In genomic region chr4:108001540-108001939, GRCh38 we compare ENCODE assay signal across 13 cellular contexts.
"Had no signal": no experiment of that assay in that cellular context is flagged by ENCODE, and none has a peak within 500 bp of the region (broad histone marks: within the 10 kb centered on the region; RNA-seq: fewer than 3 reads in every experiment).

No MANE protein-coding gene starts in this region.

- H3K9me3 ChIP-seq: mucosa of descending colon, ovary had no signal

- H3K9me3 Mint-ChIP-seq: activated naive CD4-positive, alpha-beta T cell treated with anti-CD3 and anti-CD28 coated beads, Interleukin-2, amount 10 ng/mL, durations not matched to agents 7 days and 5 days; stimulated activated effector memory CD8-positive, alpha-beta T cell treated with anti-CD3 and anti-CD28 coated beads, Interleukin-12 subunit alpha, Interleukin-12 subunit beta, amount 100 ng/mL, for 72 hours; T-helper 2 cell treated with Interferon-gamma antibody and Interleukin-4, amounts not matched to agents 5 μg/mL and 100 μg/mL, for 36 hours had no signal

- H3K27ac Mint-ChIP-seq: activated naive CD4-positive, alpha-beta T cell treated with anti-CD3 and anti-CD28 coated beads, Interleukin-2, amount 10 ng/mL, durations not matched to agents 7 days and 5 days; endodermal cell; stimulated activated effector memory CD8-positive, alpha-beta T cell treated with anti-CD3 and anti-CD28 coated beads, Interleukin-12 subunit alpha, Interleukin-12 subunit beta, amount 100 ng/mL, for 72 hours; T-helper 2 cell treated with Interferon-gamma antibody and Interleukin-4, amounts not matched to agents 5 μg/mL and 100 μg/mL, for 36 hours had no signal

- H3K27me3 ChIP-seq: cardiac muscle cell, dorsolateral prefrontal cortex, ovary had no signal

- H3K4me3 ChIP-seq: cardiac muscle cell, dorsolateral prefrontal cortex, mucosa of descending colon, ovary had no signal

- H3K36me3 Mint-ChIP-seq: stimulated activated effector memory CD8-positive, alpha-beta T cell treated with anti-CD3 and anti-CD28 coated beads, Interleukin-12 subunit alpha, Interleukin-12 subunit beta, amount 100 ng/mL, for 72 hours had no signal

- DNase-seq: activated CD4-positive, alpha-beta T cell treated with anti-CD3 and anti-CD28 coated beads for 1 hour; activated CD4-positive, alpha-beta T cell treated with anti-CD3 and anti-CD28 coated beads, Interleukin-2, amount 50 U/mL, for 4 hours; activated naive CD4-positive, alpha-beta T cell treated with anti-CD3 and anti-CD28 coated beads, Interleukin-2, amount 10 ng/mL, durations not matched to agents 7 days and 5 days; activated T-cell treated with anti-CD3 and anti-CD28 coated beads, Interleukin-2, amount 50 U/mL, for 1 hour; dorsolateral prefrontal cortex; endodermal cell; head of caudate nucleus; mucosa of descending colon; naive thymus-derived CD4-positive, alpha-beta T cell; ovary had no signal

- H3K27me3 Mint-ChIP-seq: activated naive CD4-positive, alpha-beta T cell treated with anti-CD3 and anti-CD28 coated beads, Interleukin-2, amount 10 ng/mL, durations not matched to agents 7 days and 5 days; naive thymus-derived CD4-positive, alpha-beta T cell had no signal

- H3K4me3 Mint-ChIP-seq: activated naive CD4-positive, alpha-beta T cell treated with anti-CD3 and anti-CD28 coated beads, Interleukin-2, amount 10 ng/mL, durations not matched to agents 7 days and 5 days; endodermal cell; naive thymus-derived CD4-positive, alpha-beta T cell; stimulated activated effector memory CD8-positive, alpha-beta T cell treated with anti-CD3 and anti-CD28 coated beads, Interleukin-12 subunit alpha, Interleukin-12 subunit beta, amount 100 ng/mL, for 72 hours; T-helper 2 cell treated with Interferon-gamma antibody and Interleukin-4, amounts not matched to agents 5 μg/mL and 100 μg/mL, for 36 hours had no signal

- H3K36me3 ChIP-seq: cardiac muscle cell, ovary had no signal

- ATAC-seq: mucosa of descending colon; naive thymus-derived CD4-positive, alpha-beta T cell; stimulated activated effector memory CD8-positive, alpha-beta T cell treated with anti-CD3 and anti-CD28 coated beads, Interleukin-12 subunit alpha, Interleukin-12 subunit beta, amount 100 ng/mL, for 72 hours had no signal

- H3K27ac ChIP-seq: cardiac muscle cell, dorsolateral prefrontal cortex, ovary had no signal
